2 cellular contexts compared by ENCODE assay signal in the genomic region with DNA sequence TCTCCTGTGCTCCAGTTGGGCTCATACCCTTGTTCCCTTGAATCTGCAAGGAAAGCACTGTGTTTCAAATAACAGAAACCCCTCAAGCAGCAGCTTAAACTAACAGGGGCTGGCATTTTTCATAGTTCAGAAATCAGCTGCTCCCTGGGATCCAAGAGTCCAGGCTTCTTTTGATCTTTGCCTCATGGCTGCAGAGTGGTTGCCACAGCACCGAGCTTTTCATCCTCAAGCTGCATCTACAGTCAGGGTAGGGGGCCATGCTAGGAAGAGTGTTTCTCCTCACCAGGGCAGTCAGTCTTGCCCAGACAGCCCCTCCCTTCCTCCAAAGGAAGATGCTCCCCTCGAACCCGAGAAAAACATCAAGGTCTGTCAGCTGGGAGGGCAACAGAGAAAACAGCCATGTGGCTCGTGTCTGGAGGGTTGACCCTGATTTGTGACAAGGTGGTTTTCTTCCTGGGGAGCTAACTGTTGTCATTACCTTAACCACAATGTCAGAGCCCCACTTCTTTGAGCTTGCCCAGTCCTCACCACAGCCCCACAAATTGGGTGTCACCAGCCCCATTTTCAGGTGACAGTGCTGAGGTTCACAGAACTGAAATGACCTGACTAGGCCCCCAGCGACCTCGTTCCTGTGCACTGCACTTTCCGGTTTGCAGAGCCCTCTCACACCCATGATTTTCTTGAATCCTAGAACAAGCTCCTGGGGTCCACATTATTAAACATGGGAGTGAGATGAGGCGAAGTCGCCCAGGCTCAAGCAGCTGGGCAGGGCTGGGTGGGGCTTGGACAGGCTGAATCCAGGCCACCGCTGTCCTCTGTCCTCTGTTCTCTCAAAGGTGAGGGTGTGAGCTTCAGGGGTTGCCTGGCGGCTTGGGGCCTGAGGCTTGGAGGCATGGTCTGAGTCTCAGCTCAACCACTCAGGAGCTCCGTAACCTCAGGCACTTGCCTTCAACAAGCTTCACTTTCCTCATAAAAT.
TF ChIP-seq lines count a peak whose summit lies in the region.

No MANE protein-coding gene starts in this region.

TF ChIP-seq in IMR-90, 13 proteins besides CTCF, POLR2A, EP300 and RAD21:
- no peak for TF ChIP-seq RFX5 (IDR thresholded peaks at IDR 0.05; ENCODE audit: low read depth, low read length)
- no peak for TF ChIP-seq SMC3 (IDR thresholded peaks at IDR 0.05; ENCODE audit: low read depth, low read length)
- TF ChIP-seq MAFK (IDR thresholded peaks at IDR 0.05; ENCODE audit: low read depth, low read length), result no peak
- no peak for TF ChIP-seq NFE2L2 (IDR thresholded peaks at IDR 0.05; ENCODE audit: low read depth, low read length)
- TF ChIP-seq, protein P1, sequence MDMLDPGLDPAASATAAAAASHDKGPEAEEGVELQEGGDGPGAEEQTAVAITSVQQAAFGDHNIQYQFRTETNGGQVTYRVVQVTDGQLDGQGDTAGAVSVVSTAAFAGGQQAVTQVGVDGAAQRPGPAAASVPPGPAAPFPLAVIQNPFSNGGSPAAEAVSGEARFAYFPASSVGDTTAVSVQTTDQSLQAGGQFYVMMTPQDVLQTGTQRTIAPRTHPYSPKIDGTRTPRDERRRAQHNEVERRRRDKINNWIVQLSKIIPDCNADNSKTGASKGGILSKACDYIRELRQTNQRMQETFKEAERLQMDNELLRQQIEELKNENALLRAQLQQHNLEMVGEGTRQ (IDR thresholded peaks at IDR 0.05; ENCODE audit: low read depth, low read length), result no peak
- TF ChIP-seq RCOR1 (IDR thresholded peaks at IDR 0.05; ENCODE audit: insufficient replicate concordance, low read length), result no peak
- TF ChIP-seq MAZ (IDR thresholded peaks at IDR 0.05; ENCODE audit: borderline replicate concordance, low read depth, low read length), result no peak
- TF ChIP-seq, protein P2, sequence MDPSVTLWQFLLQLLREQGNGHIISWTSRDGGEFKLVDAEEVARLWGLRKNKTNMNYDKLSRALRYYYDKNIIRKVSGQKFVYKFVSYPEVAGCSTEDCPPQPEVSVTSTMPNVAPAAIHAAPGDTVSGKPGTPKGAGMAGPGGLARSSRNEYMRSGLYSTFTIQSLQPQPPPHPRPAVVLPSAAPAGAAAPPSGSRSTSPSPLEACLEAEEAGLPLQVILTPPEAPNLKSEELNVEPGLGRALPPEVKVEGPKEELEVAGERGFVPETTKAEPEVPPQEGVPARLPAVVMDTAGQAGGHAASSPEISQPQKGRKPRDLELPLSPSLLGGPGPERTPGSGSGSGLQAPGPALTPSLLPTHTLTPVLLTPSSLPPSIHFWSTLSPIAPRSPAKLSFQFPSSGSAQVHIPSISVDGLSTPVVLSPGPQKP (IDR thresholded peaks at IDR 0.05; ENCODE audit: borderline replicate concordance, low read depth, low read length), result no peak

TF ChIP-seq in H1, 55 proteins besides CTCF, POLR2A, EP300 and RAD21:
- TF ChIP-seq POLR2AphosphoS5 (IDR thresholded peaks at IDR 0.05; ENCODE audit: low read depth, low read length) (no peak), RFX5 (IDR thresholded peaks at IDR 0.05; ENCODE audit: borderline replicate concordance, low read depth, low read length) (no peak), TEAD4 (IDR thresholded peaks at IDR 0.05; ENCODE audit: low read depth, low read length) (no peak), CHD2 (IDR thresholded peaks at IDR 0.05; ENCODE audit: low read length) (no peak), KDM1A (IDR thresholded peaks at IDR 0.05; ENCODE audit: borderline replicate concordance, low read length) (peak; percentile 86; the same call in 1 of the 2 replicates), MAFK (IDR thresholded peaks at IDR 0.05; ENCODE audit: low read depth, low read length) (no peak), CBX5 (IDR thresholded peaks at IDR 0.05; ENCODE audit: low read depth, low read length) (no peak), HDAC2 (IDR thresholded peaks at IDR 0.05; ENCODE audit: borderline replicate concordance in 1 of 2, low read depth in 2 of 2, low read length in 2 of 2) (peak in 1 of 2 experiments; percentile 59; a peak in 1 of 4 replicates)
